ENCODE assay signal across 19 cellular contexts in genomic region chr12:131482199-131482598, GRCh38.
A peak's percentile ranks its signal among the peaks of the same experiment; 100 is the strongest.
DNase-seq lines count a peak whose midpoint lies in the region; ATAC-seq, FAIRE-seq and TF ChIP-seq lines count a peak whose summit lies in the region.
"Had no signal": no experiment of that assay in that cellular context is flagged by ENCODE, and none has a peak within 500 bp of the region (broad histone marks: within the 10 kb centered on the region; RNA-seq: fewer than 3 reads in every experiment).

No MANE protein-coding gene starts in this region.

- CTCF ChIA-PET in K562 (lab: Yijun Ruan, JAX; ENCODE audit: low intra/inter-chr PET ratio) = no interaction called here

- H3K27me3 ChIP-seq in K562 (ENCODE audit: control insufficient read depth in 2 of 2, insufficient read depth in 2 of 2, low read length in 2 of 2) (peaks cover 8 to 36% of the 10 kb centered on the region in 2 experiments), neuronal stem cell (ENCODE audit: control insufficient read depth in 3 of 3, insufficient read depth in 3 of 3, low read depth in 1 of 3, low read length in 3 of 3) (no peaks in the 10 kb centered on the region)
- H3K27me3 ChIP-seq: BLaER1 had no signal

- intact Hi-C loops in K562 (cut with micrococcal nuclease) (no loop called here), Right ventricle myocardium superior (cut with DNase I) (no loop called here)

- H3K4me2 ChIP-seq in K562 (ENCODE audit: insufficient read depth, low read length) (peak overlapping the region; percentile 24; the same call in 1 of the 2 replicates), neuronal stem cell (ENCODE audit: insufficient read depth, low read length, poor library complexity, severe bottlenecking) (no peak overlapping the region)
- H3K4me2 ChIP-seq: BLaER1 had no signal

- H3K9me3 ChIP-seq in K562 (replicated peaks; ENCODE audit: control insufficient read depth, insufficient read depth, low read depth, low read length) = peaks cover 3% of the 10 kb centered on the region; the same call in 1 of the 2 replicates
- peaks cover 0 to 2% of the 10 kb centered on the region in 2 donors for H3K9me3 ChIP-seq in neuronal stem cell (replicated peaks in 1 of 2; ENCODE audit: control insufficient read depth in 2 of 2, insufficient read depth in 1 of 2, low read depth in 1 of 2, low read length in 2 of 2)
- H3K9me3 ChIP-seq: BLaER1, Caco-2 had no signal

- H2AFZ ChIP-seq in K562 (ENCODE audit: low read depth, low read length) (no peak overlapping the region), neuronal stem cell (ENCODE audit: low read length) (no peak overlapping the region)

- ATAC-seq in K562 = peak; percentile 48; the same call in 2 of the 3 replicates
- no peak for ATAC-seq in Right ventricle myocardium superior (ENCODE audit: poor library complexity)
- ATAC-seq in stimulated activated memory B cell treated with anti-CD40 and anti-IgM and Interleukin-4, amounts not matched to agents 10 μg/mL and 1 μg/mL and 100 μg/mL, for 72 hours = no peak
- ATAC-seq: CD8-positive, alpha-beta T cell; HCT116 had no signal

- no peak for TF ChIP-seq CTCF in K562 (IDR thresholded peaks at IDR 0.05 in 2 of 3, conservative IDR thresholded peaks at IDR 0.05 in 1 of 3; ENCODE audit: insufficient read depth in 2 of 3, low read depth in 1 of 3, low read length in 3 of 3)

- H3K79me1 ChIP-seq in neuronal stem cell (ENCODE audit: low read depth, low read length) = no peaks in the 10 kb centered on the region

- no TSS peak for BruUV-seq in K562 (replicated peaks; lab: Mats Ljungman, UMichigan)

- H2BK120ac ChIP-seq in neuronal stem cell (ENCODE audit: low read depth, low read length) = no peak overlapping the region

- no peaks in the 10 kb centered on the region for H3K4me1 Mint-ChIP-seq in stimulated activated memory B cell treated with anti-CD40 and anti-IgM and Interleukin-4, amounts not matched to agents 10 μg/mL and 1 μg/mL and 100 μg/mL, for 72 hours
- H3K4me1 Mint-ChIP-seq: B cell; CD4-positive, CD25-positive, alpha-beta regulatory T cell had no signal

- TF ChIP-seq RAD21 in K562 (CRISPR knock-in tag; conservative IDR thresholded peaks at IDR 0.05 in 1 of 2, IDR thresholded peaks at IDR 0.05 in 1 of 2) = no peak

- no peak overlapping the region for H3K4me3 Mint-ChIP-seq in stimulated activated memory B cell treated with anti-CD40 and anti-IgM and Interleukin-4, amounts not matched to agents 10 μg/mL and 1 μg/mL and 100 μg/mL, for 72 hours
- H3K4me3 Mint-ChIP-seq: B cell; CD4-positive, CD25-positive, alpha-beta regulatory T cell; CD8-positive, alpha-beta T cell had no signal

- no peaks in the 10 kb centered on the region for H3K36me3 Mint-ChIP-seq in stimulated activated memory B cell treated with anti-CD40 and anti-IgM and Interleukin-4, amounts not matched to agents 10 μg/mL and 1 μg/mL and 100 μg/mL, for 72 hours
- H3K36me3 Mint-ChIP-seq: CD4-positive, CD25-positive, alpha-beta regulatory T cell; CD8-positive, alpha-beta T cell had no signal

- no peak for FAIRE-seq in K562 (lab: Jason Lieb, UNC)
- FAIRE-seq: G401.6, GM12892 had no signal

- no peak overlapping the region for H3K27ac Mint-ChIP-seq in stimulated activated memory B cell treated with anti-CD40 and anti-IgM and Interleukin-4, amounts not matched to agents 10 μg/mL and 1 μg/mL and 100 μg/mL, for 72 hours
- H3K27ac Mint-ChIP-seq: B cell; CD4-positive, CD25-positive, alpha-beta regulatory T cell; CD8-positive, alpha-beta T cell had no signal

- H3K9me1 ChIP-seq in K562 (ENCODE audit: control insufficient read depth, insufficient read depth, low read length) = no peaks in the 10 kb centered on the region

- no peaks in the 10 kb centered on the region for H3K79me2 ChIP-seq in K562 (ENCODE audit: control insufficient read depth, insufficient read depth, low read length)

- H4K91ac ChIP-seq in neuronal stem cell (ENCODE audit: low read depth, low read length, poor library complexity) = no peak overlapping the region

- POLR2A ChIA-PET in K562 (lab: Yijun Ruan, JAX) = no interaction called here

- H3K23ac ChIP-seq in neuronal stem cell (ENCODE audit: low read depth, low read length, poor library complexity) = no peak overlapping the region

- H3K9ac ChIP-seq in K562 (ENCODE audit: insufficient read depth in 1 of 2, low read depth in 2 of 2, low read length in 2 of 2) (no peak overlapping the region), neuronal stem cell (ENCODE audit: low read depth, low read length, poor library complexity) (no peak overlapping the region)
- H3K9ac ChIP-seq: BLaER1 had no signal

- no peak overlapping the region for H2BK15ac ChIP-seq in neuronal stem cell (ENCODE audit: low read length)

- 6% methylated on average over 6 of the region's 6 CpGs for WGBS in K562 (ENCODE audit: insufficient coverage, low coverage, missing lambda C conversion rate)
- WGBS in neuronal stem cell (ENCODE audit: extremely low coverage in 2 of 2, insufficient read length in 2 of 2, insufficient replicate concordance in 1 of 2), 2 donors = no CpG with 5 or more reads among the region's 6 CpGs

- H4K8ac ChIP-seq in neuronal stem cell (ENCODE audit: low read depth, low read length) = no peak overlapping the region

- H3K4me1 ChIP-seq in K562 (replicated peaks in 1 of 2; ENCODE audit: control insufficient read depth in 2 of 2, insufficient read depth in 2 of 2, low read length in 2 of 2) = no peaks in the 10 kb centered on the region
- no peaks in the 10 kb centered on the region for H3K4me1 ChIP-seq in neuronal stem cell (ENCODE audit: control insufficient read depth in 2 of 2, insufficient read depth in 1 of 2, low read depth in 1 of 2, low read length in 2 of 2)
- H3K4me1 ChIP-seq: BLaER1, Caco-2 had no signal

- in situ Hi-C loops in K562 (cut with MboI) = no loop called here

- no peak for TF ChIP-seq POLR2A in K562 (conservative IDR thresholded peaks at IDR 0.05)

- no peak for TF ChIP-seq EP300 in K562 (IDR thresholded peaks at IDR 0.05; ENCODE audit: low read length)

- peak overlapping the region; percentile 20 for H3K18ac ChIP-seq in neuronal stem cell (ENCODE audit: low read length)

- H3K14ac ChIP-seq in neuronal stem cell (ENCODE audit: low read length) = no peak overlapping the region

- no peaks in the 10 kb centered on the region for H3K9me3 Mint-ChIP-seq in stimulated activated memory B cell treated with anti-CD40 and anti-IgM and Interleukin-4, amounts not matched to agents 10 μg/mL and 1 μg/mL and 100 μg/mL, for 72 hours
- H3K9me3 Mint-ChIP-seq: CD8-positive, alpha-beta T cell had no signal

- H4K20me1 ChIP-seq in K562 (replicated peaks; ENCODE audit: control insufficient read depth, insufficient read depth, low read length) = no peaks in the 10 kb centered on the region
- H4K20me1 ChIP-seq: BLaER1 had no signal

- H3K27me3 Mint-ChIP-seq in stimulated activated memory B cell treated with anti-CD40 and anti-IgM and Interleukin-4, amounts not matched to agents 10 μg/mL and 1 μg/mL and 100 μg/mL, for 72 hours = peaks cover 30% of the 10 kb centered on the region

- H3K27ac ChIP-seq in K562 (ENCODE audit: extremely low read depth, low read depth, low read length) (no peak overlapping the region), neuronal stem cell (replicated peaks; ENCODE audit: low read length) (no peak overlapping the region)
- H3K27ac ChIP-seq: BLaER1, C4-2B had no signal

- H3K4ac ChIP-seq in neuronal stem cell (ENCODE audit: low read length) = no peak overlapping the region

- no peak overlapping the region for H2BK5ac ChIP-seq in neuronal stem cell (ENCODE audit: low read length)

- H3K36me3 ChIP-seq in K562 (ENCODE audit: control insufficient read depth, insufficient read depth, low read length) (no peaks in the 10 kb centered on the region), neuronal stem cell (replicated peaks in 1 of 2; ENCODE audit: control insufficient read depth in 2 of 2, insufficient read depth in 2 of 2, low read length in 2 of 2) (no peaks in the 10 kb centered on the region)
- H3K36me3 ChIP-seq: BLaER1 had no signal

- H3K4me3 ChIP-seq in K562 (no peak overlapping the region), neuronal stem cell (ENCODE audit: low read length in 2 of 2) (no peak overlapping the region)
- H3K4me3 ChIP-seq: BLaER1 had no signal

- no peak overlapping the region for H2BK12ac ChIP-seq in neuronal stem cell (ENCODE audit: low read length)

- peak; percentile 13 for DNase-seq in HT1080 (ENCODE audit: low read depth)
- DNase-seq in K562 (ENCODE audit: extremely low read depth in 1 of 4, low spot score in 3 of 4) = no peak
- no peak for DNase-seq in neuronal stem cell (ENCODE audit: low spot score)
- DNase-seq in dedifferentiated amniotic fluid mesenchymal stem cell (ENCODE audit: extremely low spot score) = no peak
- no peak for DNase-seq in Right ventricle myocardium superior
- DNase-seq: Caco-2; CD4-positive, CD25-positive, alpha-beta regulatory T cell; DMS153; DND-41; GOT3; H7 had no signal

- no peak overlapping the region for H2AK5ac ChIP-seq in neuronal stem cell (ENCODE audit: low read depth, low read length)

TF ChIP-seq in K562, 482 proteins besides CTCF, POLR2A, EP300 and RAD21 (continues in another document):
- TF ChIP-seq CBFA2T2 (conservative IDR thresholded peaks at IDR 0.05) (0 out of 2 replicates have a peak, but pooled peaks have one; percentile 5), FOS (IDR thresholded peaks at IDR 0.05; ENCODE audit: extremely low read depth, insufficient read length) (no peak), ZNF263 (CRISPR knock-in tag; IDR thresholded peaks at IDR 0.05; ENCODE audit: borderline replicate concordance) (no peak), E2F3 (CRISPR knock-in tag; IDR thresholded peaks at IDR 0.05) (0 out of 2 replicates have a peak, but pooled peaks have one; percentile 36), RAD51 (IDR thresholded peaks at IDR 0.05; ENCODE audit: borderline replicate concordance, low read depth) (peak; percentile 79), RBFOX2 (IDR thresholded peaks at IDR 0.05; ENCODE audit: low read depth, low read length) (no peak), XRCC5 (IDR thresholded peaks at IDR 0.05; ENCODE audit: low read depth, low read length) (no peak), ZNF639 (CRISPR knock-in tag; conservative IDR thresholded peaks at IDR 0.05 in 1 of 2, IDR thresholded peaks at IDR 0.05 in 1 of 2) (0 out of 4 replicates have a peak, but pooled peaks of 1 of the 2 experiments have one; percentile 26), MBD2 (IDR thresholded peaks at IDR 0.05; ENCODE audit: borderline replicate concordance, low read depth) (no peak)
